Comparison of ENCODE assay signal across 14 cellular contexts in the genomic region with DNA sequence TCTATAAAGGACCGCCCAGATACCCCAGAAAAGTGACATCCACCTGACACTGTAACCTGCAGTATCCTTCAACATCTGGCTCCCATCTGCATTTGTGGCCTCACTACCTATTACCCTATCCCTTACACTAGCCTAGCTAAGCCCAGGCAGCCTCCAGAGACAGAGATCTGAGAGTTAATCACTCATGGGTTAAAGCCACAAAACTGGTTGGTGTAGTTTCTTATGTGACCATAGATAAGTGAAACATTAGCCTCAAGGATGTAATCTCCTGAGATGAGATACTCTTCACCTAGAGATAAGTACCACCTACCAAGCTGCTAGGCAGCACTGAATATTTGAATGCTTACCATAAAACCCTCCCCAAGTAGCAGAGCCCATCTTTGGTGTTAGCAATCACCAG. TPM values are rescaled to one million over a fixed set of nuclear protein-coding genes. Genes with fewer than 3 reads are reported as not detected.
DNase-seq lines count a peak whose midpoint lies in the region; ATAC-seq and TF ChIP-seq lines count a peak whose summit lies in the region.
"Had no signal": no experiment of that assay in that cellular context is flagged by ENCODE, and none has a peak within 500 bp of the region (broad histone marks: within the 10 kb centered on the region; RNA-seq: fewer than 3 reads in every experiment).

No MANE protein-coding gene starts in this region.

- CTCF ChIA-PET in Caco-2 (lab: Charles Lee), result interaction anchor here (0.6 kb wide), 1 partner anchor 377 kb away, joined by 3 read pairs; no protein-coding TSS in a partner anchor

- DNase-seq in Caco-2 (peak; percentile 44 to 59), NCI-H1048 (lab: John Stamatoyannopoulos, UW) (no peak), GM13976 (ENCODE audit: low spot score) (no peak), SHP77 treated with DMSO at 0.1 percent for 48 hours (lab: John Stamatoyannopoulos, UW) (no peak)
- DNase-seq in NK-92 treated with Interleukin-12 subunit alpha and Interleukin-12 subunit beta, amount 100 ng/mL, for 24 hours (lab: John Stamatoyannopoulos, UW), result no peak
- DNase-seq: activated naive CD8-positive, alpha-beta T cell treated with anti-CD3 and anti-CD28 coated beads, Interleukin-2, amount 50 U/mL, for 24 hours; effector memory CD8-positive, alpha-beta T cell; HCEC 1CT had no signal

- peaks cover 6% of the 10 kb centered on the region for H3K9me3 Mint-ChIP-seq in Caco-2 (ENCODE audit: unreplicated experiment)

- no peaks in the 10 kb centered on the region for H3K9me3 ChIP-seq in Caco-2

- H3K4me3 ChIP-seq in Caco-2 (ENCODE audit: low read depth, low read length), result no peak overlapping the region
- H3K4me3 ChIP-seq: smooth muscle cell had no signal

- no TSS peak for BruUV-seq in Caco-2 (replicated peaks; lab: Mats Ljungman, UMichigan)

- no peak overlapping the region for H3K27ac Mint-ChIP-seq in Caco-2 (ENCODE audit: unreplicated experiment)
- H3K27ac Mint-ChIP-seq: activated naive CD8-positive, alpha-beta T cell treated with anti-CD3 and anti-CD28 coated beads, Interleukin-2, amount 50 U/mL, for 24 hours; effector memory CD8-positive, alpha-beta T cell; stimulated activated effector memory CD8-positive, alpha-beta T cell treated with anti-CD3 and anti-CD28 coated beads, Interleukin-12 subunit alpha, Interleukin-12 subunit beta, amount 100 ng/mL, for 72 hours had no signal

- POLR2A ChIA-PET in Caco-2 (lab: Charles Lee), result no interaction called here

- no peak for TF ChIP-seq CTCF in Caco-2 (IDR thresholded peaks at IDR 0.05; ENCODE audit: insufficient read depth in 1 of 2, low read depth in 1 of 2, low read length in 1 of 2, severe bottlenecking in 1 of 2, unreplicated experiment in 1 of 2)
- no peak for TF ChIP-seq CTCF in GM13976 (IDR thresholded peaks at IDR 0.05; ENCODE audit: borderline replicate concordance, control extremely low read depth, extremely low read depth, insufficient read depth, missing control alignments)

- peaks cover 4% of the 10 kb centered on the region for H3K27me3 Mint-ChIP-seq in Caco-2 (ENCODE audit: insufficient read depth, unreplicated experiment)
- H3K27me3 Mint-ChIP-seq: effector memory CD8-positive, alpha-beta T cell had no signal

- peaks cover 16% of the 10 kb centered on the region for H3K4me1 ChIP-seq in Caco-2

- no peaks in the 10 kb centered on the region for H3K27me3 ChIP-seq in Caco-2 (replicated peaks; ENCODE audit: control insufficient read depth, insufficient read depth, low read length)

- no peak overlapping the region for H3K4me3 Mint-ChIP-seq in Caco-2 (ENCODE audit: unreplicated experiment)
- H3K4me3 Mint-ChIP-seq: activated naive CD8-positive, alpha-beta T cell treated with anti-CD3 and anti-CD28 coated beads, Interleukin-2, amount 50 U/mL, for 24 hours; effector memory CD8-positive, alpha-beta T cell; stimulated activated effector memory CD8-positive, alpha-beta T cell treated with anti-CD3 and anti-CD28 coated beads, Interleukin-12 subunit alpha, Interleukin-12 subunit beta, amount 100 ng/mL, for 72 hours had no signal

- H3K36me3 ChIP-seq in Caco-2 (ENCODE audit: control insufficient read depth, insufficient read depth, low read length), result no peaks in the 10 kb centered on the region

- intact Hi-C loops in Caco-2 (cut with micrococcal nuclease; ENCODE audit: unreplicated experiment), result loop anchor here (5.0 kb wide), 1 partner anchor 34 kb away; a partner anchor contains a TSS

- H3K36me3 Mint-ChIP-seq in Caco-2 (ENCODE audit: insufficient read depth, unreplicated experiment), result no peaks in the 10 kb centered on the region
- H3K36me3 Mint-ChIP-seq: stimulated activated effector memory CD8-positive, alpha-beta T cell treated with anti-CD3 and anti-CD28 coated beads, Interleukin-12 subunit alpha, Interleukin-12 subunit beta, amount 100 ng/mL, for 72 hours had no signal

- in situ Hi-C loops in GM13976 (cut with MboI; ENCODE audit: low sequenced_read_pairs, unreplicated experiment), result no loop called here

- peaks cover 16% of the 10 kb centered on the region for H3K4me1 Mint-ChIP-seq in Caco-2 (ENCODE audit: low read depth, unreplicated experiment)
- H3K4me1 Mint-ChIP-seq: activated naive CD8-positive, alpha-beta T cell treated with anti-CD3 and anti-CD28 coated beads, Interleukin-2, amount 50 U/mL, for 24 hours; stimulated activated effector memory CD8-positive, alpha-beta T cell treated with anti-CD3 and anti-CD28 coated beads, Interleukin-12 subunit alpha, Interleukin-12 subunit beta, amount 100 ng/mL, for 72 hours had no signal

- ATAC-seq in GM19328 (IDR thresholded peaks at IDR 0.05; ENCODE audit: unreplicated experiment), result peak; percentile 74
- ATAC-seq in HG02852 (IDR thresholded peaks at IDR 0.05; ENCODE audit: unreplicated experiment), result peak; percentile 75
- ATAC-seq in HG03565 (IDR thresholded peaks at IDR 0.05; ENCODE audit: unreplicated experiment), result peak; percentile 80
- ATAC-seq: activated CD4-positive, CD25-positive, alpha-beta regulatory T cell treated with anti-CD3 and anti-CD28 coated beads, Interleukin-2, amount 50 U/mL, for 24 hours; activated naive CD8-positive, alpha-beta T cell treated with anti-CD3 and anti-CD28 coated beads, Interleukin-2, amount 50 U/mL, for 24 hours; effector memory CD8-positive, alpha-beta T cell; stimulated activated effector memory CD8-positive, alpha-beta T cell treated with anti-CD3 and anti-CD28 coated beads, Interleukin-12 subunit alpha, Interleukin-12 subunit beta, amount 100 ng/mL, for 72 hours had no signal

RNA-seq across cellular contexts. Expression of a gene that starts 35.4 kb away (rescaled TPM):
- total RNA-seq in Caco-2 (2022), result 3.2 and 3.3 TPM in 2 replicates

Comparison
In these comparisons a context has a peak if more than half of its experiments do, and no peak if none do; other contexts are left out.
1. DNase-seq: peak in Caco-2 (2 of 2); none in NCI-H1048 (single experiment), GM13976 (single experiment), NK-92 treated with Interleukin-12 subunit alpha and Interleukin-12 subunit beta, amount 100 ng/mL, for 24 hours (single experiment) and SHP77 treated with DMSO at 0.1 percent for 48 hours (single experiment).
2. Peak in every context shown above with its lines, with median percentiles within 50 percentile points of each other: ATAC-seq.